2 cellular contexts compared by ENCODE assay signal in genomic region chr15:20272422-20273184, GRCh38.
A peak's percentile ranks its signal among the peaks of the same experiment; 100 is the strongest.
TF ChIP-seq lines count a peak whose summit lies in the region.

No MANE protein-coding gene starts in this region.

TF ChIP-seq in IMR-90, 13 proteins besides CTCF, POLR2A, EP300 and RAD21:
- no peak for TF ChIP-seq FOS (IDR thresholded peaks at IDR 0.05; ENCODE audit: low read depth, low read length)

TF ChIP-seq in H1, 55 proteins besides CTCF, POLR2A, EP300 and RAD21:
- 0 out of 2 replicates have a peak, but pooled peaks have one; percentile 11 for TF ChIP-seq TEAD4 (IDR thresholded peaks at IDR 0.05; ENCODE audit: low read depth, low read length)
- no peak for TF ChIP-seq MAX (IDR thresholded peaks at IDR 0.05)
- TF ChIP-seq CBX5 (IDR thresholded peaks at IDR 0.05; ENCODE audit: low read depth, low read length), result no peak
- TF ChIP-seq CHD1 (IDR thresholded peaks at IDR 0.05; ENCODE audit: low read depth, low read length), result no peak
- TF ChIP-seq NANOG (IDR thresholded peaks at IDR 0.05; ENCODE audit: insufficient read depth, low read depth, low read length, poor library complexity, severe bottlenecking), result no peak
